8 cellular contexts compared by ENCODE assay signal in genomic region chr18:44758821-44759624, GRCh38.
A peak's percentile ranks its signal among the peaks of the same experiment; 100 is the strongest.
DNase-seq lines count a peak whose midpoint lies in the region; ATAC-seq, FAIRE-seq and TF ChIP-seq lines count a peak whose summit lies in the region.

No MANE protein-coding gene starts in this region.

- no peak overlapping the region for H3K23ac ChIP-seq in neuronal stem cell (ENCODE audit: low read depth, low read length, poor library complexity)

- H3K79me1 ChIP-seq in neuronal stem cell (ENCODE audit: low read depth, low read length) = no peaks in the 10 kb centered on the region

- H3K9me3 ChIP-seq in thoracic aorta (no peaks in the 10 kb centered on the region), neuronal stem cell (replicated peaks in 1 of 2; ENCODE audit: control insufficient read depth in 2 of 2, insufficient read depth in 1 of 2, low read depth in 1 of 2, low read length in 2 of 2) (no peaks in the 10 kb centered on the region)

- no peak overlapping the region for H3K9ac ChIP-seq in neuronal stem cell (ENCODE audit: low read depth, low read length, poor library complexity)

- H3K36me3 ChIP-seq in thoracic aorta (no peaks in the 10 kb centered on the region), neuronal stem cell (replicated peaks in 1 of 2; ENCODE audit: control insufficient read depth in 2 of 2, insufficient read depth in 2 of 2, low read length in 2 of 2) (no peaks in the 10 kb centered on the region)

- no CpG with 5 or more reads among the region's 13 CpGs for WGBS in neuronal stem cell (ENCODE audit: extremely low coverage in 2 of 2, insufficient read length in 2 of 2, insufficient replicate concordance in 1 of 2), 2 donors

- no peak overlapping the region for H2BK15ac ChIP-seq in neuronal stem cell (ENCODE audit: low read length)

- ATAC-seq in GM21737 (IDR thresholded peaks at IDR 0.05; ENCODE audit: unreplicated experiment) (peak; percentile 93), thoracic aorta (ENCODE audit: insufficient number of reproducible peaks, low FRiP score, low read depth) (no peak), left ventricle myocardium superior (no peak)

- H3K27ac ChIP-seq in thoracic aorta = no peak overlapping the region
- no peak overlapping the region for H3K27ac ChIP-seq in neuronal stem cell (replicated peaks; ENCODE audit: low read length)

- H3K14ac ChIP-seq in neuronal stem cell (ENCODE audit: low read length) = no peak overlapping the region

- H3K4me3 ChIP-seq in NB4 (ENCODE audit: low read depth, low read length) = peak overlapping the region; percentile 25
- peak overlapping the region; percentile 32 for H3K4me3 ChIP-seq in thoracic aorta
- no peak overlapping the region for H3K4me3 ChIP-seq in neuronal stem cell (ENCODE audit: low read length in 2 of 2)

- no peak overlapping the region for H2BK120ac ChIP-seq in neuronal stem cell (ENCODE audit: low read depth, low read length)

- TF ChIP-seq CTCF in NB4 (IDR thresholded peaks at IDR 0.05; ENCODE audit: low read depth, low read length) (no peak), thoracic aorta (IDR thresholded peaks at IDR 0.05) (no peak)

- no peak overlapping the region for H3K18ac ChIP-seq in neuronal stem cell (ENCODE audit: low read length)

- no peak overlapping the region for H2AFZ ChIP-seq in neuronal stem cell (ENCODE audit: low read length)

- no peak overlapping the region for H2AK5ac ChIP-seq in neuronal stem cell (ENCODE audit: low read depth, low read length)

- TF ChIP-seq POLR2A in GM12892 (IDR thresholded peaks at IDR 0.05; ENCODE audit: low read depth, low read length) (peak; percentile 50; the same call in 1 of the 2 replicates), NB4 (IDR thresholded peaks at IDR 0.05; ENCODE audit: extremely low read depth, insufficient read length) (no peak)

- no peak overlapping the region for H2BK5ac ChIP-seq in neuronal stem cell (ENCODE audit: low read length)

- no peak overlapping the region for H4K8ac ChIP-seq in neuronal stem cell (ENCODE audit: low read depth, low read length)

- no peaks in the 10 kb centered on the region for H3K27me3 ChIP-seq in thoracic aorta (replicated peaks; ENCODE audit: insufficient read depth)
- no peaks in the 10 kb centered on the region for H3K27me3 ChIP-seq in neuronal stem cell (ENCODE audit: control insufficient read depth in 3 of 3, insufficient read depth in 3 of 3, low read depth in 1 of 3, low read length in 3 of 3)

- no peak overlapping the region for H3K4ac ChIP-seq in neuronal stem cell (ENCODE audit: low read length)

- intact Hi-C loops in left ventricle myocardium superior (cut with micrococcal nuclease) = no loop called here

- FAIRE-seq in GM12892 (lab: Jason Lieb, UNC) = peak; percentile 97

- H3K4me1 ChIP-seq in thoracic aorta (ENCODE audit: control insufficient read depth in 1 of 2, low read depth in 2 of 2) = peaks cover 7 to 24% of the 10 kb centered on the region in 2 donors
- no peaks in the 10 kb centered on the region for H3K4me1 ChIP-seq in neuronal stem cell (ENCODE audit: control insufficient read depth in 2 of 2, insufficient read depth in 1 of 2, low read depth in 1 of 2, low read length in 2 of 2)

- no peak overlapping the region for H4K91ac ChIP-seq in neuronal stem cell (ENCODE audit: low read depth, low read length, poor library complexity)

- DNase-seq in GM12892 (ENCODE audit: insufficient read length) = peak; percentile 37
- DNase-seq in NB4 (ENCODE audit: low read depth) = peak; percentile 48
- DNase-seq in globus pallidus (ENCODE audit: low spot score) = peak; percentile 51
- no peak for DNase-seq in thoracic aorta (ENCODE audit: low spot score)
- no peak for DNase-seq in left ventricle myocardium superior
- no peak for DNase-seq in neuronal stem cell (ENCODE audit: low spot score)
- DNase-seq in NCI-H187 treated with DMSO at 0.1 percent for 48 hours (lab: John Stamatoyannopoulos, UW) = no peak

- H3K4me2 ChIP-seq in neuronal stem cell (ENCODE audit: insufficient read depth, low read length, poor library complexity, severe bottlenecking) = no peak overlapping the region

- no peak overlapping the region for H2BK12ac ChIP-seq in neuronal stem cell (ENCODE audit: low read length)

Comparison
In these comparisons a context has a peak if more than half of its experiments do, and no peak if none do; other contexts are left out.
1. DNase-seq: peak in GM12892 (single experiment), NB4 (single experiment) and globus pallidus (single experiment); none in thoracic aorta (single experiment), left ventricle myocardium superior (single experiment), neuronal stem cell (single experiment) and NCI-H187 treated with DMSO at 0.1 percent for 48 hours (single experiment).
2. H3K4me3 ChIP-seq: peak in NB4 (single experiment) and thoracic aorta (single experiment); none in neuronal stem cell (0 of 2).